30 cellular contexts compared by ENCODE assay signal in the genomic region with DNA sequence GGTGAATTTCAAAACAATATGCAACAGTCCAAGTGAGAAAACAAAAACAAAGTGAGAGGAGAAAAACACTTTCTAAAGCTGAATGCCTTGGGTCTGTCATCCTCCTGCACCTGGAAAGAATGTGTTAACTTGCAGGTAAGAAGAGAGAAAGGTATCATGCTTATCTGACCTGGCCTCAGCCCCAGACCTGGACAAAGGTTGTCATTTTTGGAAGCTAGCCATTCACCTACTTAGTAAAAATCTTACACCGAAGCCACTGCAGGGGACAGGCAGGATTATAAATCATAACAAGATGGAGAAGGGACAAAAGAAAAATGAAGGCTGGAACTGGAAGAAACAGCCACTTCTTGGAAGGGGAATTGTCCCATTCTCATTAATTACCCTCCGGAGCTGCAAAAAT.
"Had no signal": no experiment of that assay in that cellular context is flagged by ENCODE, and none has a peak within 500 bp of the region (broad histone marks: within the 10 kb centered on the region; RNA-seq: fewer than 3 reads in every experiment).

No MANE protein-coding gene starts in this region.

- H3K4me3 ChIP-seq: esophagus squamous epithelium, heart right ventricle, neural progenitor cell, right atrium auricular region, SK-N-MC, spleen, transverse colon had no signal

- H3K4me1 Mint-ChIP-seq: activated T-helper 17 cell treated with anti-CD3 and anti-CD28 coated beads, Interleukin-2, amount 50 U/mL, for 72 hours had no signal

- H3K4me2 ChIP-seq: neural progenitor cell had no signal

- H2AFZ ChIP-seq: neural progenitor cell had no signal

- FAIRE-seq: astrocyte, bronchial epithelial cell had no signal

- H3K27ac Mint-ChIP-seq: activated CD4-positive, alpha-beta T cell treated with anti-CD3 and anti-CD28 coated beads for 36 hours; activated T-helper 17 cell treated with anti-CD3 and anti-CD28 coated beads, Interleukin-2, amount 50 U/mL, for 72 hours; dendritic cell treated with granulocyte-macrophage colony-stimulating factor and Interleukin-4, amounts not matched to agents 40 ng/mL and 50 ng/mL, for 4 days; mesothelial cell of epicardium; neural progenitor cell had no signal

- ATAC-seq: activated CD4-positive, alpha-beta T cell treated with anti-CD3 and anti-CD28 coated beads for 36 hours; activated T-helper 17 cell treated with anti-CD3 and anti-CD28 coated beads, Interleukin-2, amount 50 U/mL, for 72 hours; heart right ventricle; left ventricle myocardium superior; naive thymus-derived CD4-positive, alpha-beta T cell; stimulated activated naive CD8-positive, alpha-beta T cell treated with anti-CD3 and anti-CD28 coated beads, Interleukin-15, Interleukin-2, amounts not matched to agents 100 U/mL and 50 U/mL, for 24 hours had no signal

- H3K4me3 Mint-ChIP-seq: activated CD4-positive, alpha-beta T cell treated with anti-CD3 and anti-CD28 coated beads for 36 hours; activated T-helper 17 cell treated with anti-CD3 and anti-CD28 coated beads, Interleukin-2, amount 50 U/mL, for 72 hours; central memory CD8-positive, alpha-beta T cell; dendritic cell treated with granulocyte-macrophage colony-stimulating factor and Interleukin-4, amounts not matched to agents 40 ng/mL and 50 ng/mL, for 4 days; mesothelial cell of epicardium; naive thymus-derived CD4-positive, alpha-beta T cell; neural progenitor cell had no signal

- H3K9me3 ChIP-seq: esophagus squamous epithelium, heart right ventricle, right atrium auricular region, spleen, transverse colon had no signal

- H3K27me3 ChIP-seq: esophagus squamous epithelium, heart right ventricle, neural progenitor cell, right atrium auricular region, spleen, transverse colon had no signal

- H3K9ac ChIP-seq: neural progenitor cell had no signal

- H3K27ac ChIP-seq: epithelial cell of prostate, neural progenitor cell, SK-N-MC, spleen, transverse colon had no signal

- DNase-seq: activated CD4-positive, alpha-beta T cell treated with anti-CD3 and anti-CD28 coated beads for 36 hours; activated CD4-positive, alpha-beta T cell treated with anti-CD3 and anti-CD28 coated beads, Interleukin-2, amount 50 U/mL, for 4 hours; activated CD4-positive, CD25-positive, alpha-beta regulatory T cell; activated CD8-positive, alpha-beta memory T cell treated with anti-CD3 and anti-CD28 coated beads, Interleukin-2, amount 50 U/mL, for 4 hours; activated gamma-delta T cell treated with Interleukin-2 at 50 U/mL for 16 hours; activated naive CD4-positive, alpha-beta T cell treated with anti-CD3 and anti-CD28 coated beads, Interleukin-2, amount 50 U/mL, for 16 hours; activated T-cell treated with anti-CD3 and anti-CD28 coated beads, Interleukin-2, amount 50 U/mL, for 1 hour; amniotic stem cell; effector CD4-positive, alpha-beta T cell; esophagus squamous epithelium; foreskin melanocyte; heart right ventricle; left ventricle myocardium superior; mammary epithelial cell; naive thymus-derived CD4-positive, alpha-beta T cell; occipital lobe; spleen; stimulated activated CD4-positive, alpha-beta T cell treated with anti-CD3 and anti-CD28 coated beads, Interleukin-2, amount 100 ng/mL, for 48 hours; stimulated activated naive CD8-positive, alpha-beta T cell treated with anti-CD3 and anti-CD28 coated beads, Interleukin-15, Interleukin-2, amounts not matched to agents 100 U/mL and 50 U/mL, for 24 hours; transverse colon had no signal

- H3K36me3 Mint-ChIP-seq: mesothelial cell of epicardium, neural progenitor cell had no signal

- H3K27me3 Mint-ChIP-seq: activated T-helper 17 cell treated with anti-CD3 and anti-CD28 coated beads, Interleukin-2, amount 50 U/mL, for 72 hours; central memory CD8-positive, alpha-beta T cell had no signal

- H3K9me3 Mint-ChIP-seq: central memory CD8-positive, alpha-beta T cell; mesothelial cell of epicardium; neural progenitor cell had no signal

- H3K36me3 ChIP-seq: esophagus squamous epithelium, heart right ventricle, neural progenitor cell, right atrium auricular region, transverse colon had no signal
